Comparison of ENCODE assay signal across 8 cellular contexts in genomic region chr10:114045071-114045737, GRCh38. TPM values are rescaled to one million over a fixed set of nuclear protein-coding genes. Genes with fewer than 3 reads are reported as not detected.
A peak's percentile ranks its signal among the peaks of the same experiment; 100 is the strongest.
DNase-seq lines count a peak whose midpoint lies in the region; ATAC-seq and TF ChIP-seq lines count a peak whose summit lies in the region.

No MANE protein-coding gene starts in this region.

- H3K4me1 Mint-ChIP-seq in HFFc6 (ENCODE audit: low read depth), result peaks cover 13% of the 10 kb centered on the region

- ATAC-seq in GM19324 (IDR thresholded peaks at IDR 0.05; ENCODE audit: low FRiP score, unreplicated experiment) (no peak), GM18519 (IDR thresholded peaks at IDR 0.05; ENCODE audit: low FRiP score, unreplicated experiment) (no peak), HG02973 (IDR thresholded peaks at IDR 0.05; ENCODE audit: unreplicated experiment) (no peak)

- no peak for TF ChIP-seq CTCF in HFFc6 (IDR thresholded peaks at IDR 0.05)

- H3K27me3 Mint-ChIP-seq in HFFc6 (ENCODE audit: insufficient read depth), result peaks cover 30% of the 10 kb centered on the region

- H3K4me3 Mint-ChIP-seq in HFFc6, result peak overlapping the region; percentile 56; the same call in 1 of the 2 replicates

- no peaks in the 10 kb centered on the region for H3K36me3 Mint-ChIP-seq in HFFc6 (ENCODE audit: low read depth)

- H3K27ac Mint-ChIP-seq in HFFc6, result no peak overlapping the region

- no peaks in the 10 kb centered on the region for H3K9me3 Mint-ChIP-seq in HFFc6

- DNase-seq in Ammon's horn (ENCODE audit: low spot score) (peak; percentile 48), HFFc6 (no peak), activated gamma-delta T cell treated with Interleukin-2 at 50 U/mL for 16 hours (peak; percentile 9), iPS-NIHi7 (ENCODE audit: extremely low spot score) (peak; percentile 58)
- DNase-seq in stimulated activated CD8-positive, alpha-beta memory T cell treated with anti-CD3 and anti-CD28 coated beads, Interleukin-12 subunit alpha, Interleukin-12 subunit beta, amount 100 ng/mL, for 1 hour (ENCODE audit: low read depth), result peak; percentile 5

RNA-seq across cellular contexts. Expression of gene ADRB1, which starts 1.5 kb away (rescaled TPM):
- total RNA-seq in HFFc6 (2021; fragmentation: NEBNext Ultra II Directional; extraction: Animal tissue kit (Norgen Biotek cat#: 25700)), result under 1 TPM in 1 of 6 experiments, not detected in 5; 0.07 TPM
